Comparison of ENCODE assay signal across 11 cellular contexts in genomic region chr19:927707-928401, GRCh38. TPM values are rescaled to one million over a fixed set of nuclear protein-coding genes. Genes with fewer than 3 reads are reported as not detected.
DNase-seq lines count a peak whose midpoint lies in the region; ATAC-seq and TF ChIP-seq lines count a peak whose summit lies in the region.
"Had no signal": no experiment of that assay in that cellular context is flagged by ENCODE, and none has a peak within 500 bp of the region (broad histone marks: within the 10 kb centered on the region; RNA-seq: fewer than 3 reads in every experiment).

No MANE protein-coding gene starts in this region.

- no peak for ATAC-seq in activated T-cell treated with anti-CD3 and anti-CD28 coated beads, Interleukin-2, amount 50 U/mL, for 4 hours
- ATAC-seq in thoracic aorta (ENCODE audit: insufficient number of reproducible peaks, low FRiP score, low read depth) = no peak

- H3K9ac ChIP-seq in adipocyte (ENCODE audit: low read length) = peak overlapping the region; percentile 97

- no peak overlapping the region for H3K27ac ChIP-seq in thoracic aorta
- H3K27ac ChIP-seq: right lobe of liver had no signal

- H3K4me3 Mint-ChIP-seq in activated T-cell treated with anti-CD3 and anti-CD28 coated beads, Interleukin-2, amount 50 U/mL, for 4 hours = peak overlapping the region; percentile 37

- DNase-seq in activated T-cell treated with anti-CD3 and anti-CD28 coated beads, Interleukin-2, amount 50 U/mL, for 4 hours = no peak
- DNase-seq in activated T-cell treated with anti-CD3 and anti-CD28 coated beads for 4 hours = no peak
- DNase-seq in adipocyte (ENCODE audit: low read depth) = peak; percentile 14
- DNase-seq in left kidney (ENCODE audit: low read depth, low spot score) = peak; percentile 45
- no peak for DNase-seq in thoracic aorta (ENCODE audit: low spot score)
- no peak for DNase-seq in stimulated activated CD4-positive, alpha-beta T cell treated with anti-CD3 and anti-CD28 coated beads, Interleukin-4, amount 100 ng/mL, for 4 hours
- no peak for DNase-seq in SKM-1 treated with dmso at 0.1 percent for 144 hours (lab: John Stamatoyannopoulos, UW; ENCODE audit: unreplicated experiment)
- no peak for DNase-seq in DMS153 (lab: John Stamatoyannopoulos, UW)
- DNase-seq: AML-193, NCI-H510A had no signal

- no peaks in the 10 kb centered on the region for H3K27me3 ChIP-seq in adipocyte (replicated peaks; ENCODE audit: control insufficient read depth, insufficient read depth, low read length)
- no peaks in the 10 kb centered on the region for H3K27me3 ChIP-seq in thoracic aorta (replicated peaks; ENCODE audit: insufficient read depth)
- H3K27me3 ChIP-seq: right lobe of liver had no signal

- H3K36me3 ChIP-seq in adipocyte (ENCODE audit: control insufficient read depth, insufficient read depth, low read length, severe bottlenecking) (peaks cover 18% of the 10 kb centered on the region), thoracic aorta (no peaks in the 10 kb centered on the region)
- H3K36me3 ChIP-seq: right lobe of liver had no signal

- no peak for TF ChIP-seq CTCF in thoracic aorta (IDR thresholded peaks at IDR 0.05)

- H3K4me1 ChIP-seq in adipocyte (ENCODE audit: control insufficient read depth, insufficient read depth, low read length) = peaks cover 23% of the 10 kb centered on the region
- peaks cover 16 to 34% of the 10 kb centered on the region in 2 donors for H3K4me1 ChIP-seq in thoracic aorta (ENCODE audit: control insufficient read depth in 1 of 2, low read depth in 2 of 2)

- H3K4me3 ChIP-seq in adipocyte (ENCODE audit: low read length) (peak overlapping the region; percentile 91), thoracic aorta (peak overlapping the region; percentile 79)

- H3K9me3 Mint-ChIP-seq in activated T-cell treated with anti-CD3 and anti-CD28 coated beads, Interleukin-2, amount 50 U/mL, for 4 hours = no peaks in the 10 kb centered on the region

- no peaks in the 10 kb centered on the region for H3K36me3 Mint-ChIP-seq in activated T-cell treated with anti-CD3 and anti-CD28 coated beads, Interleukin-2, amount 50 U/mL, for 4 hours (ENCODE audit: insufficient read depth)

- H3K4me1 Mint-ChIP-seq in activated T-cell treated with anti-CD3 and anti-CD28 coated beads, Interleukin-2, amount 50 U/mL, for 4 hours (ENCODE audit: low read depth) = peaks cover 19% of the 10 kb centered on the region

- H3K27me3 Mint-ChIP-seq in activated T-cell treated with anti-CD3 and anti-CD28 coated beads, Interleukin-2, amount 50 U/mL, for 4 hours (ENCODE audit: low read depth) = no peaks in the 10 kb centered on the region

- H3K9me3 ChIP-seq in adipocyte (ENCODE audit: control insufficient read depth, low read length) (no peaks in the 10 kb centered on the region), thoracic aorta (no peaks in the 10 kb centered on the region)
- H3K9me3 ChIP-seq: right lobe of liver had no signal

RNA-seq across cellular contexts. Expression of gene ARID3A, which starts 2.0 kb away (rescaled TPM):
- total RNA-seq in activated T-cell treated with anti-CD3 and anti-CD28 coated beads, Interleukin-2, amount 50 U/mL, for 4 hours = 10 to 100 TPM in 1 of 3 donors, 1 to 10 TPM in 2; 7.3 to 13.2 (median 10.0) TPM
- total RNA-seq in thoracic aorta = 10 to 100 TPM in 1 of 2 donors, 1 to 10 TPM in 1; 3.3 to 11.2 TPM

RNA-seq across cellular contexts. Expression of gene KISS1R, which starts 10.7 kb away (rescaled TPM):
- total RNA-seq in activated T-cell treated with anti-CD3 and anti-CD28 coated beads, Interleukin-2, amount 50 U/mL, for 4 hours = 1 to 10 TPM; 2.9 to 5.1 (median 3.3) TPM
- not detected for total RNA-seq in thoracic aorta

RNA-seq across cellular contexts. Expression of gene R3HDM4, which starts 14.8 kb away (rescaled TPM):
- total RNA-seq in activated T-cell treated with anti-CD3 and anti-CD28 coated beads, Interleukin-2, amount 50 U/mL, for 4 hours = 10 to 100 TPM; 92.3 to 97.7 (median 96.3) TPM
- total RNA-seq in thoracic aorta = 10 to 100 TPM; 37.6 to 42.4 TPM

RNA-seq across cellular contexts. Expression of gene RNU6-9, which starts 34.6 kb away (rescaled TPM):
- not detected for total RNA-seq in activated T-cell treated with anti-CD3 and anti-CD28 coated beads, Interleukin-2, amount 50 U/mL, for 4 hours
- total RNA-seq in thoracic aorta = not detected
- total RNA-seq: right lobe of liver had no signal

RNA-seq across cellular contexts. Expression of gene MED16, which starts 34.9 kb away (rescaled TPM):
- total RNA-seq in activated T-cell treated with anti-CD3 and anti-CD28 coated beads, Interleukin-2, amount 50 U/mL, for 4 hours = 10 to 100 TPM; 70.4 to 73.9 (median 73.6) TPM
- 10 to 100 TPM; 29.1 to 38.0 TPM for total RNA-seq in thoracic aorta

Comparison
In these comparisons a context has a peak if more than half of its experiments do, and no peak if none do; other contexts are left out.
1. DNase-seq: peak in adipocyte (single experiment) and left kidney (single experiment); none in activated T-cell treated with anti-CD3 and anti-CD28 coated beads, Interleukin-2, amount 50 U/mL, for 4 hours (single experiment), activated T-cell treated with anti-CD3 and anti-CD28 coated beads for 4 hours (single experiment), thoracic aorta (single experiment), stimulated activated CD4-positive, alpha-beta T cell treated with anti-CD3 and anti-CD28 coated beads, Interleukin-4, amount 100 ng/mL, for 4 hours (0 of 2), SKM-1 treated with dmso at 0.1 percent for 144 hours (single experiment) and DMS153 (single experiment).